ENCODE assay signal across 20 cellular contexts in the genomic region with DNA sequence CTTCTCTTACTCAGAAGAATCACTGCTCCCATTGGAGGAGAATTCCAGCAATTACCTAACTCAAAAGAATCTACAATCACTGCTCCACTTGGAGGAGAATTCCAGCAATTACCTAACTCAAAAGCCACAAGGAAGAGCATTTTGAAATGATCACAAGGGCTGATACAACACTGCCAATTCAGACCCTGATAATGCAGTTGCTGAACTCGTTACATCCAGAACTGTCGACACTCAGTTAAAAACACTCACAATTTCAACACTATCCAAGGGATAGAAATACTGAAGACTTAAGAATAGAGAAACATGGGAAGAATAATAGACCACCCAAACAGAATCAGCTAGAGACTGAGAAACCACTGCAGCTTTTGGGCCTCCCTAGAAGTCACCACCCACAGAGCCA. TPM values are rescaled to one million over a fixed set of nuclear protein-coding genes. Genes with fewer than 3 reads are reported as not detected.
A peak's percentile ranks its signal among the peaks of the same experiment; 100 is the strongest.
DNase-seq lines count a peak whose midpoint lies in the region; ATAC-seq and TF ChIP-seq lines count a peak whose summit lies in the region.
"Had no signal": no experiment of that assay in that cellular context is flagged by ENCODE, and none has a peak within 500 bp of the region (broad histone marks: within the 10 kb centered on the region; RNA-seq: fewer than 3 reads in every experiment).

No MANE protein-coding gene starts in this region.

- CTCF ChIA-PET in T-cell (lab: Charles Lee) = interaction anchor here in 1 of 2 donors (0.6 kb wide), 1 partner anchor 239 kb away, joined by 3 read pairs; no protein-coding TSS in a partner anchor

- no peak for TF ChIP-seq CTCF in fibroblast of villous mesenchyme (IDR thresholded peaks at IDR 0.05; ENCODE audit: insufficient read depth, low read depth, low read length)
- no peak for TF ChIP-seq CTCF in parathyroid adenoma (IDR thresholded peaks at IDR 0.05)
- TF ChIP-seq CTCF in spleen (IDR thresholded peaks at IDR 0.05 in 8 of 11, conservative IDR thresholded peaks at IDR 0.05 in 3 of 11) = no peak

- H3K9ac ChIP-seq in parathyroid adenoma = no peak overlapping the region

- no peaks in the 10 kb centered on the region for H3K9me3 ChIP-seq in SJSA1 (replicated peaks)
- H3K9me3 ChIP-seq in parathyroid adenoma (ENCODE audit: control insufficient read depth, low read length) = no peaks in the 10 kb centered on the region
- no peaks in the 10 kb centered on the region for H3K9me3 ChIP-seq in spleen
- H3K9me3 ChIP-seq: A549, Caco-2 had no signal

- H3K27me3 Mint-ChIP-seq in naive thymus-derived CD8-positive, alpha-beta T cell = peaks cover 5 to 25% (median 10%) of the 10 kb centered on the region in 5 donors
- peaks cover 18 to 23% of the 10 kb centered on the region in 2 donors for H3K27me3 Mint-ChIP-seq in T-cell

- H3K4me3 ChIP-seq in SJSA1 = no peak overlapping the region
- H3K4me3 ChIP-seq in fibroblast of villous mesenchyme (ENCODE audit: low read depth, low read length) = no peak overlapping the region
- H3K4me3 ChIP-seq in parathyroid adenoma (ENCODE audit: low read depth, low read length) = no peak overlapping the region
- H3K4me3 ChIP-seq in spleen = no peak overlapping the region
- H3K4me3 ChIP-seq: A549 had no signal

- H3K79me2 ChIP-seq in parathyroid adenoma = peaks cover 56% of the 10 kb centered on the region

- H3K27me3 ChIP-seq in SJSA1 (replicated peaks) (no peaks in the 10 kb centered on the region), parathyroid adenoma (ENCODE audit: control insufficient read depth, insufficient read depth, low read length) (no peaks in the 10 kb centered on the region), spleen (replicated peaks in 1 of 7) (no peaks in the 10 kb centered on the region)

- 78 to 84% (median 81%) methylated on average over 2 of the region's 2 CpGs for WGBS in spleen, 5 donors

- peak in 1 of 2 experiments; percentile 75 for DNase-seq in SJSA1 (ENCODE audit: low read depth in 1 of 2, low spot score in 2 of 2)
- DNase-seq in fibroblast of villous mesenchyme (ENCODE audit: low read depth) = peak; percentile 65
- no peak for DNase-seq in spleen
- DNase-seq in SIG-M5 (lab: John Stamatoyannopoulos, UW) = no peak
- no peak for DNase-seq in SKM-1 (lab: John Stamatoyannopoulos, UW; ENCODE audit: unreplicated experiment)
- DNase-seq in naive thymus-derived CD8-positive, alpha-beta T cell = no peak
- DNase-seq in T-cell = no peak
- DNase-seq: AML-193; Caco-2; CD4-positive, alpha-beta T cell; DMS79; GDM1; GOT3; H7; HFFc6 had no signal

- peaks cover 60% of the 10 kb centered on the region for H3K4me1 ChIP-seq in SJSA1 (replicated peaks)
- peaks cover 80% of the 10 kb centered on the region for H3K4me1 ChIP-seq in parathyroid adenoma
- H3K4me1 ChIP-seq in spleen = peaks cover 4 to 72% (median 40%) of the 10 kb centered on the region in 6 donors

- ATAC-seq in naive thymus-derived CD8-positive, alpha-beta T cell = no peak
- no peak for ATAC-seq in T-cell (replicated peaks in 1 of 4)
- ATAC-seq: A549, HCT116 had no signal

- H3K4me3 Mint-ChIP-seq in naive thymus-derived CD8-positive, alpha-beta T cell = no peak overlapping the region
- no peak overlapping the region for H3K4me3 Mint-ChIP-seq in T-cell
- H3K4me3 Mint-ChIP-seq: CD4-positive, alpha-beta T cell; HFFc6 had no signal

- peak overlapping the region; percentile 19 for H3K4me2 ChIP-seq in parathyroid adenoma (ENCODE audit: low read length)
- H3K4me2 ChIP-seq: A549 had no signal

- POLR2A ChIA-PET in naive thymus-derived CD8-positive, alpha-beta T cell (lab: Charles Lee) = no interaction called here
- POLR2A ChIA-PET in T-cell (lab: Charles Lee) = no interaction called here

- H3K27ac ChIP-seq in SJSA1 (0 out of 2 replicates have a peak overlapping the region, but pooled peaks have one; percentile 11), parathyroid adenoma (peak overlapping the region; percentile 91), spleen (peak overlapping the region in 7 of 8 donors; percentile 16 to 79 (median 75))
- H3K27ac ChIP-seq: 22Rv1, C4-2B had no signal

- H3K9me3 Mint-ChIP-seq in naive thymus-derived CD8-positive, alpha-beta T cell = no peaks in the 10 kb centered on the region
- peaks cover 0 to 3% (median 0%) of the 10 kb centered on the region in 3 donors for H3K9me3 Mint-ChIP-seq in T-cell
- H3K9me3 Mint-ChIP-seq: CD4-positive, alpha-beta T cell; HFFc6 had no signal

- intact Hi-C loops in spleen (cut with DNase I; ENCODE audit: low total_unique reads) = no loop called here

- no peaks in the 10 kb centered on the region for H3K4me1 Mint-ChIP-seq in naive thymus-derived CD8-positive, alpha-beta T cell
- H3K4me1 Mint-ChIP-seq in T-cell = no peaks in the 10 kb centered on the region

- H3K36me3 Mint-ChIP-seq in naive thymus-derived CD8-positive, alpha-beta T cell = no peaks in the 10 kb centered on the region
- no peaks in the 10 kb centered on the region for H3K36me3 Mint-ChIP-seq in T-cell

- no peak overlapping the region for H3K27ac Mint-ChIP-seq in naive thymus-derived CD8-positive, alpha-beta T cell
- no peak overlapping the region for H3K27ac Mint-ChIP-seq in T-cell
- H3K27ac Mint-ChIP-seq: CD4-positive, alpha-beta T cell; HFFc6 had no signal

- no peaks in the 10 kb centered on the region for H3K36me3 ChIP-seq in SJSA1
- no peaks in the 10 kb centered on the region for H3K36me3 ChIP-seq in parathyroid adenoma (ENCODE audit: control insufficient read depth, insufficient read depth, low read length)
- H3K36me3 ChIP-seq in spleen = peaks cover 0 to 4% (median 0%) of the 10 kb centered on the region in 6 donors

- no peak for TF ChIP-seq POLR2A in spleen (IDR thresholded peaks at IDR 0.05)

- no peak overlapping the region for H2AFZ ChIP-seq in parathyroid adenoma

RNA-seq across cellular contexts. Expression of a gene that starts 27.8 kb away (rescaled TPM):
- 1.3 and 2.1 TPM in 2 replicates for total RNA-seq in SJSA1 (2014; rRNA removed; shearing (Covaris generic))
- total RNA-seq in fibroblast of villous mesenchyme = 5.5 and 7.3 TPM in 2 replicates
- 100 to 1,000 TPM; 119 to 273 (median 191) TPM for total RNA-seq in spleen
- 10 to 100 TPM; 18.3 to 71.5 (median 19.3) TPM for polyA plus RNA-seq in spleen
- 1 to 10 TPM; 1.3 to 1.8 TPM for total RNA-seq in naive thymus-derived CD8-positive, alpha-beta T cell
- 1 to 10 TPM; 1.6 to 2.3 (median 2.2) TPM for polyA plus RNA-seq in naive thymus-derived CD8-positive, alpha-beta T cell
- 1 to 10 TPM; 1.0 to 3.8 (median 2.1) TPM for total RNA-seq in T-cell

Comparison
In these comparisons a context has a peak if more than half of its experiments do, and no peak if none do; other contexts are left out.
1. H3K27ac ChIP-seq: peak in every context shown above with its lines; median percentile 91 in parathyroid adenoma; 75 in spleen; 11 in SJSA1.
2. RNA of a gene that starts 27.8 kb away (total RNA-seq): 119 to 273 TPM in spleen; 5.5 to 7.3 TPM in fibroblast of villous mesenchyme, 1.0 to 3.8 TPM in T-cell, 1.3 to 2.1 TPM in SJSA1 and 1.3 to 1.8 TPM in naive thymus-derived CD8-positive, alpha-beta T cell; every median in the first group is over 10 times any median in the second.